12 cellular contexts compared by ENCODE assay signal in the genomic region with DNA sequence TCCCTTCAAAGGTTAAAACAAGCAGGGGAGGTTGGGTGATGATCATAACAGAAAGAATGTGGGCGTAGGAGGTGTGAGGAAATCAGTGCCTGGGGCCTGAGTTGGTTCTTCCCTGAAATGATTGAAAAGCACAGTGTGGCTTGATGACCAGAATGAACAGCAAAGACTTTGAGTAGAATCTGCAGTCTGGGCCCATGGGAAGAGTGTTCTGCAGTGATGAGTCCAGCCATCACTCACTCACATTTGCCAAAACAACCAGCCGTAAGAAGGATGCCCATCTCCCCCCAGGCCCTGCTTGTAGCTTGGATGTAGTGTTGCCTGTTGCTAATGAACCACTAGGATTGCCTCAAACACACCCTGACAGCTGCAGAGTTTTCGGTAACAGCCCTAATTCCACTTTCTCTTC.
DNase-seq lines count a peak whose midpoint lies in the region; ATAC-seq, FAIRE-seq and TF ChIP-seq lines count a peak whose summit lies in the region.
"Had no signal": no experiment of that assay in that cellular context is flagged by ENCODE, and none has a peak within 500 bp of the region (broad histone marks: within the 10 kb centered on the region; RNA-seq: fewer than 3 reads in every experiment).

No MANE protein-coding gene starts in this region.

- no peak overlapping the region for H3K4me2 ChIP-seq in GM12878 (ENCODE audit: control insufficient read depth, insufficient read depth)
- peak overlapping the region; percentile 57 for H3K4me2 ChIP-seq in keratinocyte (ENCODE audit: control insufficient read depth, extremely low read depth, insufficient read depth, low read depth, low read length)
- H3K4me2 ChIP-seq: BLaER1 had no signal

- ATAC-seq in HG03432 (IDR thresholded peaks at IDR 0.05; ENCODE audit: unreplicated experiment) (peak; percentile 51), GM12878 (peak; percentile 41; the same call in 2 of the 3 replicates), left colon (no peak)

- intact Hi-C loops in GM12878 (cut with micrococcal nuclease; ENCODE audit: unreplicated experiment) (no loop called here), left colon (cut with DNase I, micrococcal nuclease) (no loop called here)

- no peaks in the 10 kb centered on the region for H3K36me3 ChIP-seq in ACC112 (ENCODE audit: insufficient read depth, low read length)
- H3K36me3 ChIP-seq in GM12878 (ENCODE audit: control insufficient read depth in 2 of 2, insufficient read depth in 2 of 2, low read length in 1 of 2) = no peaks in the 10 kb centered on the region
- H3K36me3 ChIP-seq in keratinocyte (ENCODE audit: control insufficient read depth in 2 of 2, extremely low read depth in 1 of 2, insufficient read depth in 2 of 2, low read length in 2 of 2) = no peaks in the 10 kb centered on the region
- H3K36me3 ChIP-seq: BLaER1, vagina had no signal

- H3K4me1 ChIP-seq in ACC112 (ENCODE audit: control insufficient read depth, insufficient read depth, low read length, unreplicated experiment) (peaks cover 29% of the 10 kb centered on the region), GM12878 (ENCODE audit: control insufficient read depth, insufficient read depth, low read length) (no peaks in the 10 kb centered on the region), keratinocyte (ENCODE audit: control insufficient read depth, extremely low read depth, insufficient read depth, low read length) (peaks cover 17% of the 10 kb centered on the region)
- H3K4me1 ChIP-seq: BLaER1, vagina had no signal

- H3K9me1 ChIP-seq in keratinocyte (ENCODE audit: control insufficient read depth, extremely low read depth, insufficient read depth, low read length) = no peaks in the 10 kb centered on the region

- peak overlapping the region; percentile 78 for H2AFZ ChIP-seq in ACC112 (ENCODE audit: low read length, unreplicated experiment)
- H2AFZ ChIP-seq in GM12878 (ENCODE audit: control insufficient read depth, low read depth, low read length) = no peak overlapping the region
- peak overlapping the region; percentile 79 for H2AFZ ChIP-seq in keratinocyte (ENCODE audit: control insufficient read depth, low read length)

- CTCF ChIA-PET in GM12878 (lab: Yijun Ruan, JAX) = no interaction called here

- H4K20me1 ChIP-seq in GM12878 (ENCODE audit: control insufficient read depth, insufficient read depth) (no peaks in the 10 kb centered on the region), keratinocyte (ENCODE audit: control insufficient read depth, extremely low read depth, insufficient read depth, low read length) (no peaks in the 10 kb centered on the region)
- H4K20me1 ChIP-seq: BLaER1 had no signal

- H3K4me3 ChIP-seq in ACC112 (ENCODE audit: low read depth, low read length) (peak overlapping the region; percentile 63; the same call in 1 of the 2 replicates), GM12878 (no peak overlapping the region), keratinocyte (ENCODE audit: control insufficient read depth in 2 of 3, extremely low read depth in 1 of 3, insufficient read depth in 2 of 3, low read depth in 1 of 3, low read length in 3 of 3) (no peak overlapping the region)
- H3K4me3 ChIP-seq: BLaER1, vagina had no signal

- POLR2A ChIA-PET in GM12878 (lab: Charles Lee) = no interaction called here

- RAD21 ChIA-PET in GM12878 (lab: Charles Lee; ENCODE audit: unreplicated experiment) = no interaction called here

- H3K27ac ChIP-seq in ACC112 (ENCODE audit: low read depth, low read length) = peak overlapping the region; percentile 67
- no peak overlapping the region for H3K27ac ChIP-seq in GM12878 (ENCODE audit: control insufficient read depth, insufficient read depth)
- peak overlapping the region; percentile 46 for H3K27ac ChIP-seq in keratinocyte (ENCODE audit: control insufficient read depth, insufficient read depth, low read length)
- H3K27ac ChIP-seq: BLaER1, vagina had no signal

- dilution Hi-C loops in keratinocyte (cut with MboI; ENCODE audit: extremely low pct_ligation_motif_present, low sequenced_read_pairs) = no loop called here

- no peaks in the 10 kb centered on the region for H3K79me2 ChIP-seq in ACC112 (ENCODE audit: control insufficient read depth, insufficient read depth, low read length, unreplicated experiment)
- H3K79me2 ChIP-seq in GM12878 (ENCODE audit: control insufficient read depth, insufficient read depth, low read length) = no peaks in the 10 kb centered on the region
- H3K79me2 ChIP-seq in keratinocyte (ENCODE audit: control insufficient read depth, insufficient read depth, low read length) = no peaks in the 10 kb centered on the region

- no peak for TF ChIP-seq RAD21 in GM12878 (IDR thresholded peaks at IDR 0.05; ENCODE audit: insufficient read depth, low read depth, low read length)

- no TSS peak for BruUV-seq in GM12878 (replicated peaks; lab: Mats Ljungman, UMichigan)

- TF ChIP-seq EP300 in GM12878 (IDR thresholded peaks at IDR 0.05; ENCODE audit: borderline replicate concordance in 1 of 2, control insufficient read depth in 1 of 2, low read depth in 2 of 2, low read length in 2 of 2) = no peak

- H3K27me3 ChIP-seq in ACC112 (ENCODE audit: insufficient read depth, low read length) (no peaks in the 10 kb centered on the region), GM12878 (replicated peaks in 1 of 2; ENCODE audit: control insufficient read depth in 2 of 2, insufficient read depth in 2 of 2, low read length in 1 of 2) (no peaks in the 10 kb centered on the region), keratinocyte (ENCODE audit: control insufficient read depth, extremely low read depth, insufficient read depth, low read length) (no peaks in the 10 kb centered on the region)
- H3K27me3 ChIP-seq: BLaER1, vagina had no signal

- TF ChIP-seq POLR2A in GM12878 (IDR thresholded peaks at IDR 0.05; ENCODE audit: low read depth, low read length) = no peak

- FAIRE-seq in GM12878 (lab: Jason Lieb, UNC) = no peak
- peak; percentile 92 for FAIRE-seq in keratinocyte (lab: Jason Lieb, UNC)
- no peak for FAIRE-seq in frontal cortex (lab: Jason Lieb, UNC)

- DNase-seq in GM12878 (ENCODE audit: low read depth, low spot score) = no peak
- DNase-seq in keratinocyte (ENCODE audit: low read depth, low spot score) = peak; percentile 41
- DNase-seq in NCI-H446 (lab: John Stamatoyannopoulos, UW) = no peak
- no peak for DNase-seq in stimulated activated CD4-positive, alpha-beta T cell treated with anti-CD3 and anti-CD28 coated beads, Interleukin-2, amount 100 ng/mL, for 48 hours
- no peak for DNase-seq in frontal cortex (ENCODE audit: low spot score in 2 of 2)
- no peak for DNase-seq in left colon
- DNase-seq: amniotic stem cell, NCI-H1105 had no signal

- SMC1A ChIA-PET in GM12878 (lab: Charles Lee; ENCODE audit: uncharacterized antibody, unreplicated experiment) = no interaction called here

- TF ChIP-seq CTCF in GM12878 (IDR thresholded peaks at IDR 0.05 in 2 of 3, conservative IDR thresholded peaks at IDR 0.05 in 1 of 3; ENCODE audit: control insufficient read depth in 2 of 3, extremely low read depth in 1 of 3, insufficient read depth in 1 of 3, low read depth in 3 of 3, low read length in 3 of 3) (no peak), keratinocyte (optimal IDR thresholded peaks at IDR 0.05 in 1 of 3, IDR thresholded peaks at IDR 0.05 in 1 of 3, conservative IDR thresholded peaks at IDR 0.05 in 1 of 3; ENCODE audit: extremely low read depth in 1 of 3, insufficient read depth in 2 of 3, low read length in 3 of 3) (no peak)

- H3K9me3 ChIP-seq in GM12878 (replicated peaks; ENCODE audit: control insufficient read depth, insufficient read depth, low read length) (no peaks in the 10 kb centered on the region), keratinocyte (ENCODE audit: control insufficient read depth, low read depth, low read length) (no peaks in the 10 kb centered on the region)
- H3K9me3 ChIP-seq: BLaER1, vagina had no signal

- no peak overlapping the region for H3K9ac ChIP-seq in GM12878 (ENCODE audit: control insufficient read depth, insufficient read depth, low read length)
- no peak overlapping the region for H3K9ac ChIP-seq in keratinocyte (ENCODE audit: control insufficient read depth, extremely low read depth, insufficient read depth, low read length)
- H3K9ac ChIP-seq: BLaER1 had no signal

- 10% methylated on average over 3 of the region's 3 CpGs for WGBS in GM12878 (ENCODE audit: insufficient coverage, insufficient replicate concordance, low lambda C conversion rate, missing lambda C conversion rate)

- in situ Hi-C loops in GM12878 (cut with MboI) = no loop called here

TF ChIP-seq in GM12878, 131 proteins besides CTCF, POLR2A, EP300 and RAD21:
- TF ChIP-seq CEBPB (IDR thresholded peaks at IDR 0.05; ENCODE audit: borderline replicate concordance in 1 of 2, low read depth in 2 of 2, low read length in 2 of 2) = no peak
